In the genomic region with DNA sequence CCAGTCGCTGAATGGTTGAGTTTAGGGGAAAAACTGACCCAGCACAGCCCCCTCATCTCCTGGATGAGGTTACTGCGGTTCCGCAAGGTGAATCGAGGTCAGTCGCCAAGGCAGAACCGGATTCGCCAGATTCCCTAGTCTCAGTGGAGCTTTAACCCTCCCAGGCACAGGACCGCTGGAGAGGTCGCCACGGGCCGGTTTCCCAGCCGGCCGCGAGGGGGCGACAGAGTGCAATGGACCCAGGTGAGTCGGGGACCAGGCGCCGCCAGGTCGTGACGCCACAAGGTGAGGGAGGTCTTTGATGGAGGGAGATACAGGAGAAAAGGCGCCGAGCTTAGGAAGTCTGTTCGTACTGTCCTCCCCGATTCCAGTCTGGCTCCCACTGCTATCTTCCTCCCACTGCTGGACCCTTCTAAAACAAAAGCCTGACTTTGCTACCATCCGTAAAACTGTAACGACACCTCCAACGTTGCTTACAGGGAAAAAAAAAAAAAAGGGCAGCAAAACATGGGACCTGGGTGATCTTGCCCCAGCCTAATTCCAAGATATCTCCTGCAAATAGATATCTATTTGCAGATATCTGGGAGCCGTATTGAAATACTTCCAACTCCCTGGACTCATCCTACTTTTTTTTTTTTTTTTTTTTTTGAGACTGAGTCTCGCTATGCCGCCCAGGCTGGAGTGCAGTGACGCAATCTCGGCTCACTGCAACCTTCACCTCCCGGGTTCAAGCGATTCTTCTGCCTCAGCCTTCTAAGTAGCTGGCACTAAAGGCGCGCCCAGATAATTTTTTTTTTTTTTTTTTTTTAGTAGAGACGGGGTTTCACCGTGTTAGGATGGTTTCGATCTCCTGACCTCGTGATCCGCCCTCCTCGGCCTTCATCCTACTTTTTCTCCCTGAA, we compare ENCODE assay signal across 1 cellular context.
TF ChIP-seq lines count a peak whose summit lies in the region.

No MANE protein-coding gene starts in this region.

TF ChIP-seq in GM12878, 131 proteins besides CTCF, POLR2A, EP300 and RAD21:
- TF ChIP-seq ASH2L (IDR thresholded peaks at IDR 0.05; ENCODE audit: borderline replicate concordance, low read depth) (no peak), NR2F1 (conservative IDR thresholded peaks at IDR 0.05) (0 out of 2 replicates have a peak, but pooled peaks have one; percentile 13), YY1 (IDR thresholded peaks at IDR 0.05; ENCODE audit: low read depth, low read length) (peak; percentile 77), ZBED1 (IDR thresholded peaks at IDR 0.05; ENCODE audit: borderline replicate concordance) (no peak), ZNF622 (IDR thresholded peaks at IDR 0.05) (no peak), ZZZ3 (IDR thresholded peaks at IDR 0.05; ENCODE audit: control insufficient read depth, insufficient read length, low read depth) (no peak), ZNF207 (IDR thresholded peaks at IDR 0.05; ENCODE audit: borderline replicate concordance) (no peak; the same call in 1 of the 2 replicates), HDAC6 (IDR thresholded peaks at IDR 0.05; ENCODE audit: unreplicated experiment) (no peak), RB1 (IDR thresholded peaks at IDR 0.05; ENCODE audit: borderline replicate concordance) (peak; percentile 35; the same call in 1 of the 2 replicates), CREB1 (IDR thresholded peaks at IDR 0.05; ENCODE audit: low read depth) (peak; percentile 73; the same call in 1 of the 2 replicates), KDM1A (IDR thresholded peaks at IDR 0.05; ENCODE audit: borderline replicate concordance) (peak; percentile 73; the same call in 1 of the 2 replicates), MEF2A (IDR thresholded peaks at IDR 0.05; ENCODE audit: insufficient read depth, low read depth, low read length) (no peak), LARP7 (IDR thresholded peaks at IDR 0.05) (peak; percentile 47; the same call in 1 of the 2 replicates), ATF7 (IDR thresholded peaks at IDR 0.05; ENCODE audit: low read depth) (0 out of 2 replicates have a peak, but pooled peaks have one; percentile 21), RCOR1 (conservative IDR thresholded peaks at IDR 0.05; ENCODE audit: low read depth, low read length) (peak; percentile 74; the same call in 1 of the 2 replicates), PAX8 (IDR thresholded peaks at IDR 0.05) (no peak), IKZF1 (conservative IDR thresholded peaks at IDR 0.05) (peak; percentile 47), RAD51 (IDR thresholded peaks at IDR 0.05) (0 out of 2 replicates have a peak, but pooled peaks have one; percentile 22), BHLHE40 (IDR thresholded peaks at IDR 0.05; ENCODE audit: borderline replicate concordance in 1 of 2, low read depth in 2 of 2, low read length in 1 of 2) (peak; percentile 47 to 52; a peak in 3 of 4 replicates), DPF2 (IDR thresholded peaks at IDR 0.05) (0 out of 2 replicates have a peak, but pooled peaks have one; percentile 25), MXI1 (IDR thresholded peaks at IDR 0.05; ENCODE audit: low read depth, low read length) (0 out of 2 replicates have a peak, but pooled peaks have one; percentile 15), NFYA (IDR thresholded peaks at IDR 0.05; ENCODE audit: borderline replicate concordance, low read depth, low read length) (no peak), IKZF2 (IDR thresholded peaks at IDR 0.05) (peak in 1 of 2 experiments; percentile 37; a peak in 1 of 4 replicates), RELA (IDR thresholded peaks at IDR 0.05; ENCODE audit: borderline replicate concordance, partially characterized antibody) (peak; percentile 45), CHD2 (IDR thresholded peaks at IDR 0.05; ENCODE audit: borderline replicate concordance, low read depth, low read length) (0 out of 2 replicates have a peak, but pooled peaks have one; percentile 32), CREM (IDR thresholded peaks at IDR 0.05; ENCODE audit: low read depth) (peak; percentile 68), NBN (IDR thresholded peaks at IDR 0.05) (0 out of 2 replicates have a peak, but pooled peaks have one; percentile 55), SMARCA5 (IDR thresholded peaks at IDR 0.05) (peak; percentile 94), BRCA1 (IDR thresholded peaks at IDR 0.05; ENCODE audit: low read depth, low read length) (no peak), ZNF384 (IDR thresholded peaks at IDR 0.05; ENCODE audit: borderline replicate concordance, low read depth, low read length) (0 out of 2 replicates have a peak, but pooled peaks have one; percentile 39), EED (IDR thresholded peaks at IDR 0.05; ENCODE audit: low read depth) (peak; percentile 35; the same call in 1 of the 2 replicates), SMC3 (IDR thresholded peaks at IDR 0.05; ENCODE audit: borderline replicate concordance, low read length) (peak; percentile 45)
- TF ChIP-seq, protein P1, sequence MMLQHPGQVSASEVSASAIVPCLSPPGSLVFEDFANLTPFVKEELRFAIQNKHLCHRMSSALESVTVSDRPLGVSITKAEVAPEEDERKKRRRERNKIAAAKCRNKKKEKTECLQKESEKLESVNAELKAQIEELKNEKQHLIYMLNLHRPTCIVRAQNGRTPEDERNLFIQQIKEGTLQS (IDR thresholded peaks at IDR 0.05; ENCODE audit: borderline replicate concordance, extremely low read depth, low read depth, low read length): no peak
- TF ChIP-seq, protein P2, sequence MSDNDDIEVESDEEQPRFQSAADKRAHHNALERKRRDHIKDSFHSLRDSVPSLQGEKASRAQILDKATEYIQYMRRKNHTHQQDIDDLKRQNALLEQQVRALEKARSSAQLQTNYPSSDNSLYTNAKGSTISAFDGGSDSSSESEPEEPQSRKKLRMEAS (IDR thresholded peaks at IDR 0.05; ENCODE audit: low read depth, low read length): no peak
- TF ChIP-seq, protein P3, sequence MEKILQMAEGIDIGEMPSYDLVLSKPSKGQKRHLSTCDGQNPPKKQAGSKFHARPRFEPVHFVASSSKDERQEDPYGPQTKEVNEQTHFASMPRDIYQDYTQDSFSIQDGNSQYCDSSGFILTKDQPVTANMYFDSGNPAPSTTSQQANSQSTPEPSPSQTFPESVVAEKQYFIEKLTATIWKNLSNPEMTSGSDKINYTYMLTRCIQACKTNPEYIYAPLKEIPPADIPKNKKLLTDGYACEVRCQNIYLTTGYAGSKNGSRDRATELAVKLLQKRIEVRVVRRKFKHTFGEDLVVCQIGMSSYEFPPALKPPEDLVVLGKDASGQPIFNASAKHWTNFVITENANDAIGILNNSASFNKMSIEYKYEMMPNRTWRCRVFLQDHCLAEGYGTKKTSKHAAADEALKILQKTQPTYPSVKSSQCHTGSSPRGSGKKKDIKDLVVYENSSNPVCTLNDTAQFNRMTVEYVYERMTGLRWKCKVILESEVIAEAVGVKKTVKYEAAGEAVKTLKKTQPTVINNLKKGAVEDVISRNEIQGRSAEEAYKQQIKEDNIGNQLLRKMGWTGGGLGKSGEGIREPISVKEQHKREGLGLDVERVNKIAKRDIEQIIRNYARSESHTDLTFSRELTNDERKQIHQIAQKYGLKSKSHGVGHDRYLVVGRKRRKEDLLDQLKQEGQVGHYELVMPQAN (conservative IDR thresholded peaks at IDR 0.05): no peak
- TF ChIP-seq, protein P4, sequence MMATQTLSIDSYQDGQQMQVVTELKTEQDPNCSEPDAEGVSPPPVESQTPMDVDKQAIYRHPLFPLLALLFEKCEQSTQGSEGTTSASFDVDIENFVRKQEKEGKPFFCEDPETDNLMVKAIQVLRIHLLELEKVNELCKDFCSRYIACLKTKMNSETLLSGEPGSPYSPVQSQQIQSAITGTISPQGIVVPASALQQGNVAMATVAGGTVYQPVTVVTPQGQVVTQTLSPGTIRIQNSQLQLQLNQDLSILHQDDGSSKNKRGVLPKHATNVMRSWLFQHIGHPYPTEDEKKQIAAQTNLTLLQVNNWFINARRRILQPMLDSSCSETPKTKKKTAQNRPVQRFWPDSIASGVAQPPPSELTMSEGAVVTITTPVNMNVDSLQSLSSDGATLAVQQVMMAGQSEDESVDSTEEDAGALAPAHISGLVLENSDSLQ (IDR thresholded peaks at IDR 0.05): no peak
